Comparison of ENCODE assay signal across 20 cellular contexts in the genomic region with DNA sequence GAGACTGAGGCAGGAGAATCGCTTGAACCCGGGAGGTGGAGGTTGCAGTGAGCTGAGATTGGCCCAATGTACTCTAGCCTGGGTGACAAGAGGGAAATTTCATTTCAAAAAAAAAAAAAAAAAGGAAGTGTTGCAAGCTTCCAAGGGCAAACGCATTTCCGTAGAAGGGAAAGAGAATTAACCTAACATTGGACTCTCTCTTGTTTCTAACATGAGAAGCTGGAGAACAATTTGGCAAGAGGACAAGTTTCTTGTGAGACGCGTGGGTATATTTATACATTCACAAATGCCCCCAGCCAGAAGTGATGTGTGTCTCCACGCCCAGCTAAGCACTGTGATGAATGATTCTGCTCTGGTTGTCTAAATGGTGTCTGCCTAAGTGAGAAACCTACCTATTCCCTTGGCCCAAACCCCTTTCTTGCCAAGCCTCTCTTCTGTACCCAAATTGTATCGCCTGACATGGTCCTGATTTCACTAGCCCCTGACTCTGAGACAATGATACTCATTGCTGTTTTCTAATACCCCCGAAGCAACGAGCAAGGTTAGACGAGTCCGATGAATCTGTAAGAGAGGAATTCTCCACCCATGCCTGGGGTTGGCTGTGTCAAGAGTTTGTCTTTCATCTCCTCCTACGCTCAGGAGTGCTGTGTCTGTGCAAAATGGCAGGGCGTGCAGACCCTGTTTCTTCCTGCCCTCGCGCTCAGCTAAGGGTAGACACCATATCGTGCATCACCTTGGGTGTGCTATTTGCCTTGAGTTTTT. TPM values are rescaled to one million over a fixed set of nuclear protein-coding genes. Genes with fewer than 3 reads are reported as not detected.
DNase-seq lines count a peak whose midpoint lies in the region; FAIRE-seq and TF ChIP-seq lines count a peak whose summit lies in the region.
"Had no signal": no experiment of that assay in that cellular context is flagged by ENCODE, and none has a peak within 500 bp of the region (broad histone marks: within the 10 kb centered on the region; RNA-seq: fewer than 3 reads in every experiment).

No MANE protein-coding gene starts in this region.

- H3K9me3 Mint-ChIP-seq in Caco-2 (ENCODE audit: unreplicated experiment): peaks cover 13% of the 10 kb centered on the region
- peaks cover 11% of the 10 kb centered on the region for H3K9me3 Mint-ChIP-seq in mesothelial cell of epicardium
- H3K9me3 Mint-ChIP-seq: CD4-positive, alpha-beta T cell had no signal

- H3K36me3 ChIP-seq in Caco-2 (ENCODE audit: control insufficient read depth, insufficient read depth, low read length): no peaks in the 10 kb centered on the region
- H3K36me3 ChIP-seq in bronchial epithelial cell (ENCODE audit: control insufficient read depth, insufficient read depth, low read length): no peaks in the 10 kb centered on the region
- H3K36me3 ChIP-seq: Peyer's patch, right lobe of liver had no signal

- no peak for TF ChIP-seq CTCF in Caco-2 (IDR thresholded peaks at IDR 0.05; ENCODE audit: insufficient read depth in 1 of 2, low read depth in 1 of 2, low read length in 1 of 2, severe bottlenecking in 1 of 2, unreplicated experiment in 1 of 2)
- TF ChIP-seq CTCF in bronchial epithelial cell (IDR thresholded peaks at IDR 0.05; ENCODE audit: insufficient read depth, low read length, severe bottlenecking): no peak
- no peak for TF ChIP-seq CTCF in mesothelial cell of epicardium (IDR thresholded peaks at IDR 0.05; ENCODE audit: unreplicated experiment)

- H3K4me3 Mint-ChIP-seq in Caco-2 (ENCODE audit: unreplicated experiment) (no peak overlapping the region), mesothelial cell of epicardium (no peak overlapping the region)
- H3K4me3 Mint-ChIP-seq: activated CD4-positive, alpha-beta memory T cell treated with anti-CD3 and anti-CD28 coated beads, Interleukin-2, amount 10 ng/mL, durations not matched to agents 7 days and 5 days; activated naive CD8-positive, alpha-beta T cell; CD4-positive, alpha-beta T cell had no signal

- no peak overlapping the region for H3K4me3 ChIP-seq in Caco-2 (ENCODE audit: low read depth, low read length)
- H3K4me3 ChIP-seq in bronchial epithelial cell (ENCODE audit: low read depth, low read length): no peak overlapping the region
- H3K4me3 ChIP-seq: Peyer's patch, right lobe of liver had no signal

- CTCF ChIA-PET in Caco-2 (lab: Charles Lee): interaction anchor here (0.6 kb wide), 2 partner anchors 105 to 320 kb away, joined by 3 to 8 read pairs; no protein-coding TSS in a partner anchor

- peaks cover 18% of the 10 kb centered on the region for H3K36me3 Mint-ChIP-seq in Caco-2 (ENCODE audit: insufficient read depth, unreplicated experiment)
- no peaks in the 10 kb centered on the region for H3K36me3 Mint-ChIP-seq in mesothelial cell of epicardium
- H3K36me3 Mint-ChIP-seq: activated naive CD8-positive, alpha-beta T cell had no signal

- intact Hi-C loops in Caco-2 (cut with micrococcal nuclease; ENCODE audit: unreplicated experiment): no loop called here

- DNase-seq in Caco-2: no peak
- peak; percentile 68 for DNase-seq in NOMO-1 treated with DMSO at 0.1 percent for 48 hours (lab: John Stamatoyannopoulos, UW; ENCODE audit: unreplicated experiment)
- peak; percentile 92 for DNase-seq in bronchial epithelial cell (ENCODE audit: low read depth)
- DNase-seq in lung microvascular endothelial cell (ENCODE audit: low read depth in 2 of 2): peak; percentile 32 to 83
- DNase-seq in substantia nigra (lab: John Stamatoyannopoulos, UW): no peak
- DNase-seq in mesothelial cell of epicardium (ENCODE audit: low spot score in 2 of 2, unreplicated experiment in 2 of 2): no peak
- no peak for DNase-seq in DMS53 treated with DMSO at 0.1 percent for 48 hours (lab: John Stamatoyannopoulos, UW; ENCODE audit: unreplicated experiment)
- no peak for DNase-seq in NCI-H1417 (lab: John Stamatoyannopoulos, UW)
- DNase-seq: ACHN; activated CD4-positive, alpha-beta memory T cell treated with anti-CD3 and anti-CD28 coated beads, Interleukin-2, amount 10 ng/mL, durations not matched to agents 7 days and 5 days; activated T-cell treated with anti-CD3 and anti-CD28 coated beads, Interleukin-2, amount 50 U/mL, for 48 hours; CD4-positive, alpha-beta T cell; kidney; NCI-H1105 treated with DMSO at 0.1 percent for 48 hours; Peyer's patch; stimulated activated CD4-positive, alpha-beta T cell treated with anti-CD3 and anti-CD28 coated beads, Interleukin-2, amount 100 ng/mL, for 24 hours had no signal

- no peaks in the 10 kb centered on the region for H3K27me3 ChIP-seq in Caco-2 (replicated peaks; ENCODE audit: control insufficient read depth, insufficient read depth, low read length)
- no peaks in the 10 kb centered on the region for H3K27me3 ChIP-seq in bronchial epithelial cell (ENCODE audit: control insufficient read depth, insufficient read depth, low read length)
- H3K27me3 ChIP-seq: Peyer's patch, right lobe of liver had no signal

- H3K9me3 ChIP-seq in Caco-2: 0 out of 2 replicates have a peak, but pooled peaks cover 7% of the 10 kb centered on the region
- H3K9me3 ChIP-seq: Peyer's patch, right lobe of liver had no signal

- no TSS peak for BruUV-seq in Caco-2 (replicated peaks; lab: Mats Ljungman, UMichigan)

- H3K4me1 ChIP-seq in Caco-2: peaks cover 40% of the 10 kb centered on the region
- H3K4me1 ChIP-seq: Peyer's patch had no signal

- peak overlapping the region; percentile 94 for H3K27ac Mint-ChIP-seq in Caco-2 (ENCODE audit: unreplicated experiment)
- no peak overlapping the region for H3K27ac Mint-ChIP-seq in mesothelial cell of epicardium
- H3K27ac Mint-ChIP-seq: activated naive CD8-positive, alpha-beta T cell; CD4-positive, alpha-beta T cell had no signal

- H3K27me3 Mint-ChIP-seq in Caco-2 (ENCODE audit: insufficient read depth, unreplicated experiment) (no peaks in the 10 kb centered on the region), mesothelial cell of epicardium (ENCODE audit: low read depth) (no peaks in the 10 kb centered on the region)

- FAIRE-seq in bronchial epithelial cell (lab: Jason Lieb, UNC): no peak
- FAIRE-seq: kidney had no signal

- no peak overlapping the region for H3K27ac ChIP-seq in substantia nigra (ENCODE audit: low read depth, low read length, poor library complexity, severe bottlenecking)
- H3K27ac ChIP-seq: Peyer's patch, right lobe of liver, VCaP had no signal

- POLR2A ChIA-PET in Caco-2 (lab: Charles Lee): interaction anchor here (0.9 to 1.3 kb wide), 2 partner anchors 43 to 72 kb away, joined by 4 to 5 read pairs; no protein-coding TSS in a partner anchor

- H3K4me1 Mint-ChIP-seq in Caco-2 (ENCODE audit: low read depth, unreplicated experiment) (peaks cover 63% of the 10 kb centered on the region), mesothelial cell of epicardium (peaks cover 12% of the 10 kb centered on the region)

RNA-seq across cellular contexts. Expression of a gene that starts 14.2 kb away (rescaled TPM):
- total RNA-seq in Caco-2 (2022) (0.77 and 2.5 TPM in 2 replicates), bronchial epithelial cell (38.4 and 64.4 TPM in 2 replicates), lung microvascular endothelial cell (not detected in 2 replicates), mesothelial cell of epicardium (1.3 to 1.9 TPM (median 1.5 TPM) in 3 replicates)

RNA-seq across cellular contexts. Expression of a gene that starts 43.7 kb away (rescaled TPM):
- total RNA-seq in Caco-2 (2022) (1.6 and 1.7 TPM in 2 replicates), bronchial epithelial cell (5.0 and 10.8 TPM in 2 replicates), lung microvascular endothelial cell (not detected in 2 replicates), mesothelial cell of epicardium (1.3 to 1.5 TPM (median 1.4 TPM) in 3 replicates)
- total RNA-seq: fibroblast of lung had no signal

Comparison
In these comparisons a context has a peak if more than half of its experiments do, and no peak if none do; other contexts are left out.
1. DNase-seq: peak in NOMO-1 treated with DMSO at 0.1 percent for 48 hours (single experiment), bronchial epithelial cell (single experiment) and lung microvascular endothelial cell (2 of 2); none in Caco-2 (0 of 2), substantia nigra (0 of 49), mesothelial cell of epicardium (0 of 2), DMS53 treated with DMSO at 0.1 percent for 48 hours (single experiment) and NCI-H1417 (0 of 3).
2. RNA of a gene that starts 14.2 kb away (total RNA-seq): 38.4 to 64.4 TPM in bronchial epithelial cell; 1.3 to 1.9 TPM in mesothelial cell of epicardium, 0.77 to 2.5 TPM in Caco-2 and not detected in lung microvascular endothelial cell; every median in the first group is over 10 times any median in the second.